24 cellular contexts compared by ENCODE assay signal in genomic region chr3:193775421-193776077, GRCh38.
DNase-seq lines count a peak whose midpoint lies in the region; TF ChIP-seq lines count a peak whose summit lies in the region.
"Had no signal": no experiment of that assay in that cellular context is flagged by ENCODE, and none has a peak within 500 bp of the region (broad histone marks: within the 10 kb centered on the region; RNA-seq: fewer than 3 reads in every experiment).

No MANE protein-coding gene starts in this region.

- H3K36me3 ChIP-seq in HUES48 (ENCODE audit: control insufficient read depth, insufficient read depth, low read length): no peaks in the 10 kb centered on the region
- no peaks in the 10 kb centered on the region for H3K36me3 ChIP-seq in NT2/D1 (ENCODE audit: insufficient read depth, insufficient read length, low read length)
- H3K36me3 ChIP-seq in iPS-20b (ENCODE audit: insufficient read depth, low read depth, low read length): no peaks in the 10 kb centered on the region
- no peaks in the 10 kb centered on the region for H3K36me3 ChIP-seq in sigmoid colon
- H3K36me3 ChIP-seq: gastroesophageal sphincter, HAP-1, left lung, neutrophil, stomach, thyroid gland, vagina had no signal

- H3K4me3 ChIP-seq in HUES48 (ENCODE audit: low read depth, low read length) (no peak overlapping the region), NT2/D1 (ENCODE audit: insufficient read length, low read depth) (no peak overlapping the region), iPS-20b (ENCODE audit: low read length) (peak overlapping the region; percentile 22; the same call in 1 of the 2 replicates), sigmoid colon (no peak overlapping the region)
- H3K4me3 ChIP-seq: gastroesophageal sphincter, HAP-1, hepatocyte, left lung, stomach, thyroid gland, vagina had no signal

- H3K9ac ChIP-seq in HUES48 (ENCODE audit: low read depth, low read length): no peak overlapping the region
- H3K9ac ChIP-seq in NT2/D1 (ENCODE audit: insufficient read length, low read depth): peak overlapping the region; percentile 54
- H3K9ac ChIP-seq in iPS-20b (ENCODE audit: low read depth, low read length): no peak overlapping the region

- H3K4me1 ChIP-seq in HUES48 (ENCODE audit: control insufficient read depth, insufficient read depth, low read length) (peaks cover 35% of the 10 kb centered on the region), NT2/D1 (ENCODE audit: insufficient read depth, insufficient read length) (peaks cover 12% of the 10 kb centered on the region), iPS-20b (ENCODE audit: insufficient read depth, low read length) (peaks cover 28% of the 10 kb centered on the region), sigmoid colon (peaks cover 0 to 5% (median 2%) of the 10 kb centered on the region in 4 donors)
- H3K4me1 ChIP-seq: HAP-1 had no signal

- WGBS in sigmoid colon, 2 donors: 83 to 87% methylated on average over 11 of the region's 11 CpGs

- peak overlapping the region; percentile 71 for H3K27ac ChIP-seq in HUES48 (ENCODE audit: low read depth, low read length)
- H3K27ac ChIP-seq in iPS-20b (ENCODE audit: low read length): no peak overlapping the region
- no peak overlapping the region for H3K27ac ChIP-seq in sigmoid colon
- H3K27ac ChIP-seq: gastroesophageal sphincter, hepatocyte, left lung, neutrophil, stomach, thyroid gland, vagina had no signal

- H3K9me3 ChIP-seq in HUES48 (ENCODE audit: control insufficient read depth, insufficient read depth, low read length): no peaks in the 10 kb centered on the region
- H3K9me3 ChIP-seq in NT2/D1 (ENCODE audit: insufficient read depth, low read length): peaks cover 6% of the 10 kb centered on the region; the same call in 1 of the 2 replicates
- no peaks in the 10 kb centered on the region for H3K9me3 ChIP-seq in iPS-20b (ENCODE audit: insufficient read depth, low read depth, low read length)
- H3K9me3 ChIP-seq in sigmoid colon: no peaks in the 10 kb centered on the region
- H3K9me3 ChIP-seq: gastroesophageal sphincter, HAP-1, left lung, neutrophil, stomach, thyroid gland, vagina had no signal

- intact Hi-C loops in sigmoid colon (cut with DNase I): no loop called here

- H3K27me3 ChIP-seq in HUES48 (ENCODE audit: control insufficient read depth, insufficient read depth, low read length) (peaks cover 56% of the 10 kb centered on the region), NT2/D1 (ENCODE audit: insufficient read depth, insufficient read length) (peaks cover 41% of the 10 kb centered on the region), iPS-20b (ENCODE audit: insufficient read depth, low read length) (peaks cover 88% of the 10 kb centered on the region), sigmoid colon (no peaks in the 10 kb centered on the region)
- H3K27me3 ChIP-seq: hepatocyte, thyroid gland, vagina had no signal

- no peak for TF ChIP-seq CTCF in sigmoid colon (IDR thresholded peaks at IDR 0.05)

- no peak for TF ChIP-seq POLR2A in sigmoid colon (IDR thresholded peaks at IDR 0.05)

- TF ChIP-seq EP300 in sigmoid colon (IDR thresholded peaks at IDR 0.05): no peak

- peak; percentile 89 for DNase-seq in NT2/D1 (ENCODE audit: low read depth, low spot score)
- peak; percentile 34 for DNase-seq in sigmoid colon
- DNase-seq in RKO (ENCODE audit: low spot score): no peak
- DNase-seq in SKM-1 (lab: John Stamatoyannopoulos, UW; ENCODE audit: unreplicated experiment): no peak
- DNase-seq in NCI-H146 treated with DMSO at 0.1 percent for 48 hours (lab: John Stamatoyannopoulos, UW; ENCODE audit: unreplicated experiment): no peak
- DNase-seq: activated CD4-positive, alpha-beta T cell treated with anti-CD3 and anti-CD28 coated beads for 4 hours; CD8-positive, alpha-beta memory T cell; DMS 273 treated with DMSO at 0.1 percent for 48 hours; IMR-90; left lung; NCI-H146; NCI-H524 treated with DMSO at 0.1 percent for 48 hours; Right ventricle myocardium superior; stimulated activated CD4-positive, alpha-beta T cell treated with anti-CD3 and anti-CD28 coated beads, Interleukin-12 subunit alpha, Interleukin-12 subunit beta, amount 100 ng/mL, for 4 hours; stimulated activated CD4-positive, alpha-beta T cell treated with anti-CD3 and anti-CD28 coated beads, Interleukin-2, amount 100 ng/mL, for 48 hours; stomach; thyroid gland had no signal

Comparison
In these comparisons a context has a peak if more than half of its experiments do, and no peak if none do; other contexts are left out.
1. DNase-seq: peak in NT2/D1 (single experiment) and sigmoid colon (single experiment); none in RKO (single experiment), SKM-1 (single experiment) and NCI-H146 treated with DMSO at 0.1 percent for 48 hours (single experiment).